ENCODE assay signal across 28 cellular contexts in genomic region chr10:89452193-89452592, GRCh38.
"Had no signal": no experiment of that assay in that cellular context is flagged by ENCODE, and none has a peak within 500 bp of the region (broad histone marks: within the 10 kb centered on the region; RNA-seq: fewer than 3 reads in every experiment).

No MANE protein-coding gene starts in this region.

- ATAC-seq: activated CD4-positive, CD25-positive, alpha-beta regulatory T cell treated with anti-CD3 and anti-CD28 coated beads, Interleukin-2, amount 50 U/mL, for 24 hours; activated CD8-positive, alpha-beta T cell treated with anti-CD3 and anti-CD28 coated beads for 36 hours; activated T-cell treated with anti-CD3 and anti-CD28 coated beads, Interleukin-2, amount 50 U/mL, for 4 hours; activated T-helper 17 cell treated with anti-CD3 and anti-CD28 coated beads, Interleukin-2, amount 50 U/mL, for 72 hours; effector memory CD8-positive, alpha-beta T cell had no signal

- DNase-seq: activated B cell treated with CpG ODN at 0.5 μM for 24 hours; activated CD4-positive, alpha-beta T cell treated with anti-CD3 and anti-CD28 coated beads for 48 hours; activated CD4-positive, alpha-beta T cell treated with anti-CD3 and anti-CD28 coated beads, Interleukin-2, amount 50 U/mL, for 1 hour; activated CD4-positive, alpha-beta T cell treated with anti-CD3 and anti-CD28 coated beads, Interleukin-2, amount 50 U/mL, for 48 hours; activated CD8-positive, alpha-beta memory T cell treated with anti-CD3 and anti-CD28 coated beads for 24 hours; activated CD8-positive, alpha-beta T cell treated with anti-CD3 and anti-CD28 coated beads for 36 hours; activated effector memory CD4-positive, alpha-beta T cell treated with Interleukin-2 at 50 U/mL for 16 hours; activated gamma-delta T cell treated with Interleukin-2 at 50 U/mL for 16 hours; activated naive CD4-positive, alpha-beta T cell treated with anti-CD3 and anti-CD28 coated beads, Interleukin-2, amount 50 U/mL, for 16 hours; activated naive CD4-positive, alpha-beta T cell treated with Interleukin-2 at 50 U/mL for 16 hours; activated T-cell treated with anti-CD3 and anti-CD28 coated beads, Interleukin-2, amount 50 U/mL, for 4 hours; amniotic stem cell; anterior cingulate cortex; brain microvascular endothelial cell; caudate nucleus; cortex of kidney; effector CD4-positive, alpha-beta T cell; effector memory CD8-positive, alpha-beta T cell; esophagus squamous epithelium; head of caudate nucleus; T1000; WERI-Rb-1 had no signal

- H3K27me3 ChIP-seq: brain microvascular endothelial cell, esophagus squamous epithelium had no signal

- H3K4me1 ChIP-seq: esophagus squamous epithelium had no signal

- H3K4me3 ChIP-seq: esophagus squamous epithelium had no signal

- H3K27ac ChIP-seq: brain microvascular endothelial cell, epithelial cell of prostate, esophagus squamous epithelium, WERI-Rb-1 had no signal

- H3K36me3 ChIP-seq: brain microvascular endothelial cell, esophagus squamous epithelium, WERI-Rb-1 had no signal

- H3K9me3 ChIP-seq: esophagus squamous epithelium had no signal

- FAIRE-seq: bronchial epithelial cell, colon, frontal cortex had no signal
